ENCODE assay signal across 14 cellular contexts in genomic region chr11:67434395-67434881, GRCh38. TPM values are rescaled to one million over a fixed set of nuclear protein-coding genes. Genes with fewer than 3 reads are reported as not detected.
DNase-seq lines count a peak whose midpoint lies in the region; ATAC-seq and TF ChIP-seq lines count a peak whose summit lies in the region.
"Had no signal": no experiment of that assay in that cellular context is flagged by ENCODE, and none has a peak within 500 bp of the region (broad histone marks: within the 10 kb centered on the region; RNA-seq: fewer than 3 reads in every experiment).

No MANE protein-coding gene starts in this region.

- no peaks in the 10 kb centered on the region for H3K27me3 Mint-ChIP-seq in activated T-cell treated with anti-CD3 and anti-CD28 coated beads, Interleukin-2, amount 50 U/mL, for 4 hours (ENCODE audit: low read depth)
- H3K27me3 Mint-ChIP-seq in naive thymus-derived CD8-positive, alpha-beta T cell: no peaks in the 10 kb centered on the region

- H3K79me2 ChIP-seq in DOHH2 (ENCODE audit: control insufficient read depth, low read length): peaks cover 71% of the 10 kb centered on the region

- no peaks in the 10 kb centered on the region for H3K27me3 ChIP-seq in DOHH2 (ENCODE audit: control insufficient read depth, low read length)
- no peaks in the 10 kb centered on the region for H3K27me3 ChIP-seq in prostate gland (replicated peaks; ENCODE audit: insufficient read depth)
- H3K27me3 ChIP-seq: right atrium auricular region, tibial nerve had no signal

- H3K4me3 ChIP-seq in DOHH2 (ENCODE audit: low read length) (peak overlapping the region; percentile 90), prostate gland (no peak overlapping the region)
- H3K4me3 ChIP-seq: right atrium auricular region, tibial nerve had no signal

- H3K36me3 Mint-ChIP-seq in activated T-cell treated with anti-CD3 and anti-CD28 coated beads, Interleukin-2, amount 50 U/mL, for 4 hours (ENCODE audit: insufficient read depth): peaks cover 20% of the 10 kb centered on the region
- peaks cover 0 to 38% (median 4%) of the 10 kb centered on the region in 3 donors for H3K36me3 Mint-ChIP-seq in naive thymus-derived CD8-positive, alpha-beta T cell

- no peaks in the 10 kb centered on the region for H3K9me3 ChIP-seq in DOHH2 (ENCODE audit: control insufficient read depth, insufficient read depth, low read length)
- H3K9me3 ChIP-seq in prostate gland: no peaks in the 10 kb centered on the region
- H3K9me3 ChIP-seq: right atrium auricular region, tibial nerve had no signal

- no peak for TF ChIP-seq CTCF in DOHH2 (IDR thresholded peaks at IDR 0.05; ENCODE audit: low read depth, low read length, poor library complexity, severe bottlenecking)
- no peak for TF ChIP-seq CTCF in prostate gland (IDR thresholded peaks at IDR 0.05)

- peaks cover 55% of the 10 kb centered on the region for H3K4me1 Mint-ChIP-seq in activated T-cell treated with anti-CD3 and anti-CD28 coated beads, Interleukin-2, amount 50 U/mL, for 4 hours (ENCODE audit: low read depth)
- peaks cover 23 to 77% (median 62%) of the 10 kb centered on the region in 4 donors for H3K4me1 Mint-ChIP-seq in naive thymus-derived CD8-positive, alpha-beta T cell

- intact Hi-C loops in prostate gland (cut with DNase I): no loop called here

- H3K4me2 ChIP-seq in DOHH2 (ENCODE audit: low read length): peak overlapping the region; percentile 94

- H3F3A ChIP-seq in DOHH2 (ENCODE audit: control insufficient read depth, insufficient read depth): peaks cover 36% of the 10 kb centered on the region

- peak overlapping the region; percentile 38 for H3K4me3 Mint-ChIP-seq in activated T-cell treated with anti-CD3 and anti-CD28 coated beads, Interleukin-2, amount 50 U/mL, for 4 hours
- H3K4me3 Mint-ChIP-seq in naive thymus-derived CD8-positive, alpha-beta T cell: peak overlapping the region; percentile 41 to 100 (median 76)

- peak overlapping the region; percentile 81 to 97 (median 86) for H3K27ac Mint-ChIP-seq in naive thymus-derived CD8-positive, alpha-beta T cell

- peaks cover 12% of the 10 kb centered on the region; the same call in 1 of the 2 replicates for H4K20me1 ChIP-seq in DOHH2 (ENCODE audit: control insufficient read depth, insufficient read depth, low read depth, low read length)

- H3K4me1 ChIP-seq in DOHH2 (ENCODE audit: control insufficient read depth, low read length) (peaks cover 55% of the 10 kb centered on the region), prostate gland (replicated peaks) (peaks cover 5% of the 10 kb centered on the region)

- POLR2A ChIA-PET in naive thymus-derived CD8-positive, alpha-beta T cell (lab: Charles Lee): interaction anchor here (1.0 to 31.8 kb wide), 7 partner anchors 14 to 68 kb away, joined by 3 to 2390 read pairs (median 126); partner anchors contain the start of genes AIP, CABP4, CARNS1 and CORO1B

- peaks cover 91% of the 10 kb centered on the region for H3K36me3 ChIP-seq in DOHH2 (ENCODE audit: control insufficient read depth, low read length)
- H3K36me3 ChIP-seq in prostate gland: peaks cover 12 to 16% of the 10 kb centered on the region in 2 donors

- TF ChIP-seq POLR2A in GM19099 (IDR thresholded peaks at IDR 0.05; ENCODE audit: extremely low read depth, insufficient read length, low read depth) (peak; percentile 67), prostate gland (IDR thresholded peaks at IDR 0.05) (no peak)

- peak in 1 of 2 donors; percentile 6 for ATAC-seq in activated T-cell treated with anti-CD3 and anti-CD28 coated beads, Interleukin-2, amount 50 U/mL, for 4 hours
- peak in 1 of 2 donors; percentile 5 for ATAC-seq in naive thymus-derived CD8-positive, alpha-beta T cell
- no peak for ATAC-seq in GM19455 (IDR thresholded peaks at IDR 0.05; ENCODE audit: unreplicated experiment)

- no peak for DNase-seq in activated T-cell treated with anti-CD3 and anti-CD28 coated beads, Interleukin-2, amount 50 U/mL, for 4 hours
- peak in 3 of 10 donors; percentile 35 to 51 (median 41) for DNase-seq in naive thymus-derived CD8-positive, alpha-beta T cell
- DNase-seq in NAMALWA (ENCODE audit: low spot score): no peak
- DNase-seq in prostate gland (ENCODE audit: low spot score): no peak
- DNase-seq in NCI-H446 (lab: John Stamatoyannopoulos, UW): no peak
- DNase-seq: islet precursor cell, OCI-M1 had no signal

- WGBS in prostate gland: 80% methylated on average over 16 of the region's 23 CpGs

- no peaks in the 10 kb centered on the region for H3K9me2 ChIP-seq in DOHH2 (replicated peaks; ENCODE audit: control insufficient read depth, low read length)

- peak overlapping the region; percentile 97 for H3K27ac ChIP-seq in DOHH2 (ENCODE audit: low read depth, low read length)
- no peak overlapping the region for H3K27ac ChIP-seq in prostate gland
- H3K27ac ChIP-seq: right atrium auricular region, tibial nerve had no signal

- no peaks in the 10 kb centered on the region for H3K9me3 Mint-ChIP-seq in activated T-cell treated with anti-CD3 and anti-CD28 coated beads, Interleukin-2, amount 50 U/mL, for 4 hours
- no peaks in the 10 kb centered on the region for H3K9me3 Mint-ChIP-seq in naive thymus-derived CD8-positive, alpha-beta T cell

RNA-seq across cellular contexts. Expression of gene PTPRCAP, which starts 3.0 kb away (rescaled TPM):
- total RNA-seq in activated T-cell treated with anti-CD3 and anti-CD28 coated beads, Interleukin-2, amount 50 U/mL, for 4 hours: 100 to 1,000 TPM in 2 of 3 donors, 10 to 100 TPM in 1; 61.5 to 114 (median 108) TPM
- 100 to 1,000 TPM; 212 to 215 TPM for total RNA-seq in naive thymus-derived CD8-positive, alpha-beta T cell
- 100 to 1,000 TPM; 647 to 717 (median 686) TPM for polyA plus RNA-seq in naive thymus-derived CD8-positive, alpha-beta T cell
- 1 to 10 TPM; 2.9 to 5.9 TPM for total RNA-seq in prostate gland

RNA-seq across cellular contexts. Expression of gene RPS6KB2, which starts 6.1 kb away (rescaled TPM):
- 10 to 100 TPM; 90.3 to 97.2 (median 92.7) TPM for total RNA-seq in activated T-cell treated with anti-CD3 and anti-CD28 coated beads, Interleukin-2, amount 50 U/mL, for 4 hours
- total RNA-seq in naive thymus-derived CD8-positive, alpha-beta T cell: 10 to 100 TPM; 80.9 to 82.8 TPM
- 10 to 100 TPM; 41.9 to 45.9 (median 43.2) TPM for polyA plus RNA-seq in naive thymus-derived CD8-positive, alpha-beta T cell
- total RNA-seq in prostate gland: 10 to 100 TPM; 54.5 to 72.9 TPM

RNA-seq across cellular contexts. Expression of gene CORO1B, which starts 8.8 kb away (rescaled TPM):
- total RNA-seq in activated T-cell treated with anti-CD3 and anti-CD28 coated beads, Interleukin-2, amount 50 U/mL, for 4 hours: 100 to 1,000 TPM in 2 of 3 donors, 10 to 100 TPM in 1; 97.5 to 139 (median 114) TPM
- 10 to 100 TPM; 21.2 to 22.3 TPM for total RNA-seq in naive thymus-derived CD8-positive, alpha-beta T cell
- polyA plus RNA-seq in naive thymus-derived CD8-positive, alpha-beta T cell: 10 to 100 TPM in 1 of 3 donors, 1 to 10 TPM in 2; 9.2 to 12.6 (median 9.8) TPM
- 100 to 1,000 TPM; 106 to 184 TPM for total RNA-seq in prostate gland

RNA-seq across cellular contexts. Expression of gene GPR152, which starts 18.1 kb away (rescaled TPM):
- not detected for total RNA-seq in activated T-cell treated with anti-CD3 and anti-CD28 coated beads, Interleukin-2, amount 50 U/mL, for 4 hours
- total RNA-seq in naive thymus-derived CD8-positive, alpha-beta T cell: not detected
- 1 to 10 TPM in 1 of 3 donors, under 1 TPM in 2; 0.20 to 1.2 (median 0.86) TPM for polyA plus RNA-seq in naive thymus-derived CD8-positive, alpha-beta T cell
- total RNA-seq in prostate gland: not detected
- total RNA-seq: mucosa of gallbladder; right atrium auricular region; T-helper 2 cell treated with Interferon-gamma antibody and Interleukin-4, amounts not matched to agents 100 ng/mL and 5 ng/mL, for 36 hours; tibial nerve had no signal

RNA-seq across cellular contexts. Expression of gene CARNS1, which starts 19.0 kb away (rescaled TPM):
- 1 to 10 TPM; 1.4 to 2.2 (median 1.5) TPM for total RNA-seq in activated T-cell treated with anti-CD3 and anti-CD28 coated beads, Interleukin-2, amount 50 U/mL, for 4 hours
- 10 to 100 TPM; 18.5 to 21.2 TPM for total RNA-seq in naive thymus-derived CD8-positive, alpha-beta T cell
- 1 to 10 TPM; 2.2 to 3.7 (median 2.3) TPM for polyA plus RNA-seq in naive thymus-derived CD8-positive, alpha-beta T cell
- total RNA-seq in prostate gland: 1 to 10 TPM in 1 of 2 donors, under 1 TPM in 1; 0.91 to 1.0 TPM

Comparison
In these comparisons a context has a peak if more than half of its experiments do, and no peak if none do; other contexts are left out.
1. RNA of gene PTPRCAP, which starts 3.0 kb away (total RNA-seq): 212 to 215 TPM in naive thymus-derived CD8-positive, alpha-beta T cell and 61.5 to 114 TPM in activated T-cell treated with anti-CD3 and anti-CD28 coated beads, Interleukin-2, amount 50 U/mL, for 4 hours; 2.9 to 5.9 TPM in prostate gland; every median in the first group is over 4 times any median in the second.
2. RNA of gene CORO1B, which starts 8.8 kb away (total RNA-seq): 106 to 184 TPM in prostate gland and 97.5 to 139 TPM in activated T-cell treated with anti-CD3 and anti-CD28 coated beads, Interleukin-2, amount 50 U/mL, for 4 hours; 21.2 to 22.3 TPM in naive thymus-derived CD8-positive, alpha-beta T cell; every median in the first group is over 4 times any median in the second.